In the genomic region with DNA sequence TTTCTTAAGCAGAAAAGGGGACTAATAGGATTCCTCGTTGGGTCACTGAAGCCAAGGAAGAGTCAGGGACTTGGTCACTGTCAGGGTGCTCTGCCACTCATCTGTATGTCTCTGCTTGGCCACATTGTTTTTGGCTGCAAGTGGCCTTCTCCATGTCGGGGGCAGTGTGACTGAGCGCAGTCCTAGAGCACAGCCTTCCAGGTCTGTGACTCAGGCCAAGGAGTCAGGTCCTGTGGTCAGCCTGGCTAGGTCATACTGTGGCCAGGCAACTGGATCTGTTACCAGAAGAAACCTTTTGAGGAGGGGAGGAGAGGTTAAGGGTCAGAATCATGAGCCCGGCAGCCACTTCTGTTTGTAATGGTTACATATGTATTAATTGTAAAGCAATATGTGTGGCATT, we compare ENCODE assay signal across 1 cellular context.
TF ChIP-seq lines count a peak whose summit lies in the region.

No MANE protein-coding gene starts in this region.

TF ChIP-seq in K562, 482 proteins besides CTCF, POLR2A, EP300 and RAD21:
- TF ChIP-seq CAMTA2 (CRISPR knock-in tag; conservative IDR thresholded peaks at IDR 0.05) (no peak), C11orf30 (IDR thresholded peaks at IDR 0.05; ENCODE audit: low read depth) (no peak), NR2C1 (IDR thresholded peaks at IDR 0.05) (no peak), NR2C1 (tag; IDR thresholded peaks at IDR 0.05) (0 out of 2 replicates have a peak, but pooled peaks have one; percentile 26), ZNF436 (CRISPR knock-in tag; IDR thresholded peaks at IDR 0.05) (no peak)
